Comparison of ENCODE assay signal across 9 cellular contexts in genomic region chr20:13995841-13996240, GRCh38. TPM values are rescaled to one million over a fixed set of nuclear protein-coding genes. Genes with fewer than 3 reads are reported as not detected.
DNase-seq lines count a peak whose midpoint lies in the region; ATAC-seq, FAIRE-seq and TF ChIP-seq lines count a peak whose summit lies in the region.
"Had no signal": no experiment of that assay in that cellular context is flagged by ENCODE, and none has a peak within 500 bp of the region (broad histone marks: within the 10 kb centered on the region; RNA-seq: fewer than 3 reads in every experiment).

No MANE protein-coding gene starts in this region.

- H3K9me3 Mint-ChIP-seq in GM23338: no peaks in the 10 kb centered on the region; the same call in 2 of the 3 replicates

- H3K4me1 Mint-ChIP-seq in GM23338: peaks cover 10% of the 10 kb centered on the region

- peak overlapping the region; percentile 78 for H3K4me3 ChIP-seq in GM23338
- H3K4me3 ChIP-seq in HepG2 (replicated peaks in 1 of 3; ENCODE audit: insufficient read depth in 1 of 3, low read depth in 2 of 3, low read length in 3 of 3): peak overlapping the region; percentile 33 to 65 (median 64); a peak in 4 of 6 replicates
- H3K4me3 ChIP-seq in suprapubic skin: peak overlapping the region; percentile 66

- POLR2A ChIA-PET in HepG2 (lab: Yijun Ruan, JAX): no interaction called here

- CTCF ChIA-PET in HepG2 (lab: Yijun Ruan, JAX; ENCODE audit: low intra/inter-chr PET ratio, low total read pairs): no interaction called here

- H3K27ac Mint-ChIP-seq in GM23338: no peak overlapping the region

- no peak for FAIRE-seq in HepG2 (lab: Jason Lieb, UNC)

- H3K4me2 ChIP-seq in GM23338 (peak overlapping the region; percentile 94), HepG2 (ENCODE audit: low read depth, low read length) (peak overlapping the region; percentile 63)

- H3K9me2 ChIP-seq in GM23338 (ENCODE audit: insufficient read depth): no peaks in the 10 kb centered on the region

- TF ChIP-seq POLR2A in HepG2 (IDR thresholded peaks at IDR 0.05; ENCODE audit: insufficient read depth in 1 of 2, low read depth in 2 of 2, low read length in 2 of 2) (no peak), suprapubic skin (IDR thresholded peaks at IDR 0.05) (no peak)

- peaks cover 6% of the 10 kb centered on the region for H3K27me3 Mint-ChIP-seq in GM23338 (ENCODE audit: insufficient read depth, low read depth, poor library complexity)

- H3F3A ChIP-seq in GM23338 (replicated peaks; ENCODE audit: low read depth): no peaks in the 10 kb centered on the region

- WGBS in HepG2 (ENCODE audit: low lambda C conversion rate): 38% methylated on average over 22 of the region's 52 CpGs
- under 1% methylated on average over 19 of the region's 52 CpGs for WGBS in suprapubic skin

- H3K36me3 Mint-ChIP-seq in GM23338 (ENCODE audit: low read depth): no peaks in the 10 kb centered on the region

- H3K9me3 ChIP-seq in HepG2 (ENCODE audit: low read length) (peaks cover 25% of the 10 kb centered on the region), suprapubic skin (no peaks in the 10 kb centered on the region)

- TF ChIP-seq CTCF in GM23338 (conservative IDR thresholded peaks at IDR 0.05; ENCODE audit: low read depth in 2 of 2): no peak; a peak in 1 of 4 replicates
- TF ChIP-seq CTCF in HepG2 (CRISPR knock-in tag; IDR thresholded peaks at IDR 0.05): no peak
- no peak for TF ChIP-seq CTCF in suprapubic skin (IDR thresholded peaks at IDR 0.05)

- H3K4me1 ChIP-seq in GM23338 (ENCODE audit: insufficient read depth): peaks cover 10% of the 10 kb centered on the region
- H3K4me1 ChIP-seq in HepG2 (ENCODE audit: insufficient read depth, low read length): peaks cover 7% of the 10 kb centered on the region; the same call in 1 of the 2 replicates
- peaks cover 6% of the 10 kb centered on the region for H3K4me1 ChIP-seq in suprapubic skin

- peak; percentile 59 for ATAC-seq in GM23338
- peak; percentile 80 for ATAC-seq in HepG2
- ATAC-seq in HG03135 (IDR thresholded peaks at IDR 0.05; ENCODE audit: unreplicated experiment): no peak
- ATAC-seq in GM21529 (IDR thresholded peaks at IDR 0.05; ENCODE audit: unreplicated experiment): no peak

- peak overlapping the region; percentile 96 for H3K4me3 Mint-ChIP-seq in GM23338

- H3K79me2 ChIP-seq in GM23338 (replicated peaks; ENCODE audit: insufficient read depth) (no peaks in the 10 kb centered on the region), HepG2 (ENCODE audit: insufficient read depth, low read length) (no peaks in the 10 kb centered on the region)

- no peak overlapping the region for H3K9ac ChIP-seq in HepG2 (ENCODE audit: insufficient read depth, low read depth, low read length)

- BruUV-seq in HepG2 (replicated peaks; lab: Mats Ljungman, UMichigan): no TSS peak

- intact Hi-C loops in HepG2 (cut with micrococcal nuclease; ENCODE audit: unreplicated experiment): no loop called here

- H3K36me3 ChIP-seq in GM23338 (ENCODE audit: insufficient read depth) (no peaks in the 10 kb centered on the region), HepG2 (replicated peaks in 1 of 2; ENCODE audit: control insufficient read depth in 1 of 2, insufficient read depth in 2 of 2, low read length in 2 of 2) (no peaks in the 10 kb centered on the region), suprapubic skin (no peaks in the 10 kb centered on the region)

- H2AFZ ChIP-seq in GM23338 (peak overlapping the region; percentile 95), HepG2 (ENCODE audit: low read length) (no peak overlapping the region)

- TF ChIP-seq EP300 in HepG2 (IDR thresholded peaks at IDR 0.05; ENCODE audit: low read depth in 2 of 2, low read length in 2 of 2): no peak
- TF ChIP-seq EP300 in HepG2 (CRISPR knock-in tag; IDR thresholded peaks at IDR 0.05; ENCODE audit: borderline replicate concordance): no peak
- no peak for TF ChIP-seq EP300 in suprapubic skin (IDR thresholded peaks at IDR 0.05)

- H4K20me1 ChIP-seq in GM23338 (replicated peaks; ENCODE audit: insufficient read depth) (0 out of 2 replicates have a peak, but pooled peaks cover 6% of the 10 kb centered on the region), HepG2 (ENCODE audit: insufficient read depth, low read length) (no peaks in the 10 kb centered on the region)

- DNase-seq in GM23338 (ENCODE audit: low spot score): peak; percentile 65
- DNase-seq in NCI-H2196 treated with DMSO at 0.1 percent for 48 hours (lab: John Stamatoyannopoulos, UW; ENCODE audit: unreplicated experiment): peak; percentile 12
- peak; percentile 53 for DNase-seq in cerebellum (ENCODE audit: low spot score)
- DNase-seq in HepG2 (ENCODE audit: low spot score): no peak
- DNase-seq in suprapubic skin (ENCODE audit: low spot score in 2 of 2): peak in 1 of 2 donors; percentile 63
- DNase-seq in Kasumi-1 (lab: John Stamatoyannopoulos, UW): no peak

- H3K27me3 ChIP-seq in GM23338 (ENCODE audit: insufficient read depth): peaks cover 14% of the 10 kb centered on the region
- H3K27me3 ChIP-seq in HepG2 (ENCODE audit: control insufficient read depth in 1 of 2, insufficient read depth in 2 of 2, low read length in 2 of 2): peaks cover 4 to 22% of the 10 kb centered on the region in 2 experiments; a peak in 4 of 5 replicates
- H3K27me3 ChIP-seq in suprapubic skin: no peaks in the 10 kb centered on the region

- H3K27ac ChIP-seq in GM23338 (ENCODE audit: low read depth) (no peak overlapping the region), HepG2 (ENCODE audit: extremely low read length, insufficient read depth, low read length) (no peak overlapping the region), suprapubic skin (peak overlapping the region; percentile 62)

- no peak for TF ChIP-seq RAD21 in HepG2 (CRISPR knock-in tag; IDR thresholded peaks at IDR 0.05)

- in situ Hi-C loops in HepG2 (cut with HindIII; ENCODE audit: extremely low pct_ligation_motif_present, low pct_unique_long_range_greater_than_20kb): no loop called here

RNA-seq across cellular contexts. Expression of gene MACROD2, which starts 0.5 kb away (rescaled TPM):
- total RNA-seq in GM23338 (2014; rRNA removed; shearing (Covaris generic)): 2.0 and 2.8 TPM in 2 replicates
- 4.3 and 5.5 TPM in 2 replicates for polyA plus RNA-seq in GM23338 (2016; fragmentation: Nextera tagmentation; extraction: Ambion mirVana)
- total RNA-seq in cerebellum: 58.1 TPM
- total RNA-seq in HepG2 (2016; rRNA removed; fragmentation: Illumina TruSeq; extraction: Trizol): 0.35 and 0.51 TPM in 2 replicates
- total RNA-seq in HepG2 (2016; cell fraction: cytosol; rRNA removed; fragmentation: Illumina TruSeq; extraction: Trizol; ENCODE audit: low read depth): not detected in 2 replicates
- total RNA-seq in HepG2 (2016; cell fraction: insoluble cytoplasmic fraction; rRNA removed; fragmentation: Illumina TruSeq; extraction: Trizol): 0.28 and 0.50 TPM in 2 replicates
- total RNA-seq in HepG2 (2016; cell fraction: membrane; rRNA removed; fragmentation: Illumina TruSeq; extraction: Trizol): 0.15 TPM in 1 of 2 replicates, not detected in the other
- 1.7 and 2.8 TPM in 2 replicates for total RNA-seq in HepG2 (2016; cell fraction: nucleus; rRNA removed; fragmentation: Illumina TruSeq; extraction: Trizol)
- 0.13 and 0.21 TPM in 2 replicates for polyA plus RNA-seq in HepG2 (2011; rRNA removed)
- 0.07 and 0.10 TPM in 2 replicates for polyA plus RNA-seq in HepG2 (2011; cell fraction: cytosol; rRNA removed)
- 0.85 and 1.2 TPM in 2 replicates for polyA plus RNA-seq in HepG2 (2011; cell fraction: nucleus; rRNA removed)
- polyA plus RNA-seq in HepG2 (2012): 0.43 and 0.80 TPM in 2 replicates
- 0.24 TPM in 1 of 2 replicates, not detected in the other for polyA plus RNA-seq in HepG2 (2016; cell fraction: cytosol; fragmentation: Illumina TruSeq; extraction: Trizol; ENCODE audit: low read depth)
- polyA plus RNA-seq in HepG2 (2016; cell fraction: insoluble cytoplasmic fraction; fragmentation: Illumina TruSeq; extraction: Trizol; ENCODE audit: low read depth): 0.25 and 0.30 TPM in 2 replicates
- polyA plus RNA-seq in HepG2 (2016; cell fraction: membrane; fragmentation: Illumina TruSeq; extraction: Trizol; ENCODE audit: low read depth): 0.20 and 0.45 TPM in 2 replicates
- polyA plus RNA-seq in HepG2 (2016; cell fraction: nucleus; fragmentation: Illumina TruSeq; extraction: Trizol; ENCODE audit: insufficient read depth, low read depth): 0.46 TPM in 1 of 2 replicates, not detected in the other
- 1.2 and 4.1 TPM in 2 replicates for polyA minus RNA-seq in HepG2 (2011; rRNA and poly(A)+ RNA removed; ENCODE audit: low replicate concordance)
- not detected in 2 replicates for polyA minus RNA-seq in HepG2 (2011; cell fraction: cytosol; rRNA and poly(A)+ RNA removed)
- 7.5 and 7.8 TPM in 2 replicates for polyA minus RNA-seq in HepG2 (2011; cell fraction: nucleus; rRNA and poly(A)+ RNA removed)
- 10 to 100 TPM; 12.6 to 60.3 (median 18.9) TPM for total RNA-seq in suprapubic skin

RNA-seq across cellular contexts. Expression of gene SEL1L2, which starts 5.4 kb away (rescaled TPM):
- total RNA-seq in GM23338 (2014; rRNA removed; shearing (Covaris generic)): not detected in 2 replicates
- polyA plus RNA-seq in GM23338 (2016; fragmentation: Nextera tagmentation; extraction: Ambion mirVana) (not detected in 2 replicates), HepG2 (2011; rRNA removed) (not detected in 2 replicates)
- total RNA-seq in cerebellum (not detected), HepG2 (2016; rRNA removed; fragmentation: Illumina TruSeq; extraction: Trizol) (not detected in 2 replicates), suprapubic skin (not detected)
- total RNA-seq in HepG2 (2016; cell fraction: cytosol; rRNA removed; fragmentation: Illumina TruSeq; extraction: Trizol; ENCODE audit: low read depth): not detected in 2 replicates
- total RNA-seq in HepG2 (2016; cell fraction: insoluble cytoplasmic fraction; rRNA removed; fragmentation: Illumina TruSeq; extraction: Trizol): not detected in 2 replicates
- not detected in 2 replicates for total RNA-seq in HepG2 (2016; cell fraction: membrane; rRNA removed; fragmentation: Illumina TruSeq; extraction: Trizol)
- total RNA-seq in HepG2 (2016; cell fraction: nucleus; rRNA removed; fragmentation: Illumina TruSeq; extraction: Trizol): not detected in 2 replicates
- polyA plus RNA-seq in HepG2 (2011; cell fraction: cytosol; rRNA removed): not detected in 2 replicates
- polyA plus RNA-seq in HepG2 (2011; cell fraction: nucleus; rRNA removed): not detected in 2 replicates
- polyA plus RNA-seq in HepG2 (2012): not detected in 2 replicates
- not detected in 2 replicates for polyA plus RNA-seq in HepG2 (2016; cell fraction: cytosol; fragmentation: Illumina TruSeq; extraction: Trizol; ENCODE audit: low read depth)
- not detected in 2 replicates for polyA plus RNA-seq in HepG2 (2016; cell fraction: insoluble cytoplasmic fraction; fragmentation: Illumina TruSeq; extraction: Trizol; ENCODE audit: low read depth)
- not detected in 2 replicates for polyA plus RNA-seq in HepG2 (2016; cell fraction: membrane; fragmentation: Illumina TruSeq; extraction: Trizol; ENCODE audit: low read depth)
- not detected in 2 replicates for polyA plus RNA-seq in HepG2 (2016; cell fraction: nucleus; fragmentation: Illumina TruSeq; extraction: Trizol; ENCODE audit: insufficient read depth, low read depth)
- not detected in 2 replicates for polyA minus RNA-seq in HepG2 (2011; rRNA and poly(A)+ RNA removed; ENCODE audit: low replicate concordance)
- polyA minus RNA-seq in HepG2 (2011; cell fraction: cytosol; rRNA and poly(A)+ RNA removed): not detected in 2 replicates
- not detected in 2 replicates for polyA minus RNA-seq in HepG2 (2011; cell fraction: nucleus; rRNA and poly(A)+ RNA removed)
- total RNA-seq: pulmonary artery endothelial cell had no signal

Comparison
In these comparisons a context has a peak if more than half of its experiments do, and no peak if none do; other contexts are left out.
1. ATAC-seq: peak in GM23338 (single experiment) and HepG2 (single experiment); none in HG03135 (single experiment) and GM21529 (single experiment).
2. DNase-seq: peak in GM23338 (single experiment), NCI-H2196 treated with DMSO at 0.1 percent for 48 hours (single experiment) and cerebellum (single experiment); none in HepG2 (single experiment) and Kasumi-1 (0 of 2).
3. Peak in every context shown above with its lines, with median percentiles within 50 percentile points of each other: H3K4me3 ChIP-seq.